ENCODE assay signal across 18 cellular contexts in the genomic region with DNA sequence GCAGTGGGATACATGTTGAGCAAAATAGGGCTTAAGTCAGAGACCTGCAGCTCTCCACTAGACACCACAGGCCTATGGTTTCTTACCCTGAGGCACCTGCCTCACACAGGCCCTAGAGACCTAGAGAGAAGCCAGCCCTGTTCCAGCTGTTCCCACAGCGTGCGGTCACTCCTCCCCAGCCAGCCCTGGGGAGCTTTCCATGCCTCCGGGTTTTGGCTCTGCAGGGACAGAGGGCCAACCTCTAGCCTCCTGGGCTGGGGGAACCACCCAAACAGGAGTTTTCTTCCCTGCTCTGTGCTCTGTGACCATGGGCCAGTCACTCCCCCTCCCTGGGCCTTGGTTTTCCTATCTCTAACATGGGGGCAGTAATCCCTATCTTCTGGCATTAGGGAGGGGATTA. TPM values are rescaled to one million over a fixed set of nuclear protein-coding genes. Genes with fewer than 3 reads are reported as not detected.
"Had no signal": no experiment of that assay in that cellular context is flagged by ENCODE, and none has a peak within 500 bp of the region (broad histone marks: within the 10 kb centered on the region; RNA-seq: fewer than 3 reads in every experiment).

No MANE protein-coding gene starts in this region.

- H3K9me3 Mint-ChIP-seq: activated T-helper 17 cell treated with anti-CD3 and anti-CD28 coated beads, Interleukin-2, amount 50 U/mL, for 72 hours; stimulated activated effector memory CD8-positive, alpha-beta T cell treated with anti-CD3 and anti-CD28 coated beads, Interleukin-12 subunit alpha, Interleukin-12 subunit beta, amount 100 ng/mL, for 72 hours had no signal

- H3K27ac Mint-ChIP-seq: activated T-helper 17 cell treated with anti-CD3 and anti-CD28 coated beads, Interleukin-2, amount 50 U/mL, for 72 hours; stimulated activated effector memory CD8-positive, alpha-beta T cell treated with anti-CD3 and anti-CD28 coated beads, Interleukin-12 subunit alpha, Interleukin-12 subunit beta, amount 100 ng/mL, for 72 hours had no signal

- DNase-seq: activated CD4-positive, alpha-beta T cell treated with anti-CD3 and anti-CD28 coated beads for 1 hour; activated CD4-positive, alpha-beta T cell treated with anti-CD3 and anti-CD28 coated beads, Interleukin-2, amount 50 U/mL, for 4 hours; activated naive CD4-positive, alpha-beta T cell treated with Interleukin-2 at 50 U/mL for 16 hours; activated T-cell treated with anti-CD3 and anti-CD28 coated beads for 4 hours; foreskin melanocyte; lower lobe of right lung; midbrain; sigmoid colon; stimulated activated CD4-positive, alpha-beta T cell treated with anti-CD3 and anti-CD28 coated beads, Interleukin-1b, Interleukin-23, amount 100 ng/mL, for 48 hours; thyroid gland had no signal

- H3K4me3 Mint-ChIP-seq: activated T-helper 17 cell treated with anti-CD3 and anti-CD28 coated beads, Interleukin-2, amount 50 U/mL, for 72 hours; stimulated activated effector memory CD8-positive, alpha-beta T cell treated with anti-CD3 and anti-CD28 coated beads, Interleukin-12 subunit alpha, Interleukin-12 subunit beta, amount 100 ng/mL, for 72 hours had no signal

- ATAC-seq: activated T-helper 17 cell treated with anti-CD3 and anti-CD28 coated beads, Interleukin-2, amount 50 U/mL, for 72 hours; lower lobe of right lung; stimulated activated effector memory CD8-positive, alpha-beta T cell treated with anti-CD3 and anti-CD28 coated beads, Interleukin-12 subunit alpha, Interleukin-12 subunit beta, amount 100 ng/mL, for 72 hours had no signal

- H3K4me1 Mint-ChIP-seq: activated T-helper 17 cell treated with anti-CD3 and anti-CD28 coated beads, Interleukin-2, amount 50 U/mL, for 72 hours had no signal

RNA-seq across cellular contexts. Expression of gene SPDYE6, which starts 36.6 kb away (rescaled TPM):
- total RNA-seq: activated T-helper 17 cell treated with anti-CD3 and anti-CD28 coated beads, Interleukin-2, amount 50 U/mL, for 72 hours; astrocyte; bronchial epithelial cell; chondrocyte; dermis microvascular lymphatic vessel endothelial cell; fibroblast of lung; lower lobe of right lung; sigmoid colon; thyroid gland; vagina had no signal
- polyA plus RNA-seq: fibroblast of lung had no signal
